ENCODE assay signal across 8 cellular contexts in the genomic region with DNA sequence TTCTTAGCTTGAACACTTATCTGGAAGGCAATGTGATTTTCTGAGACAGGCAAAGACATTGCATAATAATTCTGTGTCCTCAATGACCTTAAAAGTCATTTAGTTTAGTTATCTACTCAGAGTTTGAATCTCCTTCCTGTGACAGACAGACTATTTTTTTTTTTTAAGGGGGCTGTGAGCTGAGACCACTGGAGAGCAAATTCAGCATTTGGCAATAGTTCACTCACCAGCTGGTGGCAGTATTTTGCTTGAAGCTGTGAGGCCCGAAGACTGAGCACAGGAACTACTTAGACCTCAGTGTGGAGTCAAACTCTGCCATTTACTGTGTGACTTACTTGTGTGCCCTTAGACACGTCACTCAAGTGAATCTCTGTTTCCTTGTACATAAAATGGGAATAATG. TPM values are rescaled to one million over a fixed set of nuclear protein-coding genes. Genes with fewer than 3 reads are reported as not detected.
DNase-seq lines count a peak whose midpoint lies in the region; ATAC-seq and TF ChIP-seq lines count a peak whose summit lies in the region.

No MANE protein-coding gene starts in this region.

- H3K27ac Mint-ChIP-seq in HFFc6 (no peak overlapping the region), T-helper 17 cell (no peak overlapping the region)

- no peaks in the 10 kb centered on the region for H3K9me3 ChIP-seq in T-helper 17 cell (ENCODE audit: control insufficient read depth, low read length, poor library complexity, severe bottlenecking)

- H3K27me3 Mint-ChIP-seq in HFFc6 (ENCODE audit: insufficient read depth) (peaks cover 23% of the 10 kb centered on the region), T-helper 17 cell (peaks cover 60% of the 10 kb centered on the region)

- no peak overlapping the region for H3K4me3 Mint-ChIP-seq in HFFc6
- no peak overlapping the region for H3K4me3 Mint-ChIP-seq in T-helper 17 cell

- POLR2A ChIA-PET in GM10248 (lab: Yijun Ruan, JAX): interaction anchor here (0.6 to 1.0 kb wide), 2 partner anchors 9 to 66 kb away, joined by 3 to 4 read pairs; no protein-coding TSS in a partner anchor

- H3K4me1 Mint-ChIP-seq in HFFc6 (ENCODE audit: low read depth) (peaks cover 13% of the 10 kb centered on the region; the same call in 1 of the 2 replicates), T-helper 17 cell (peaks cover 2% of the 10 kb centered on the region)

- no peak for ATAC-seq in T-helper 17 cell

- no peaks in the 10 kb centered on the region for H3K36me3 Mint-ChIP-seq in HFFc6 (ENCODE audit: low read depth)
- peaks cover under 1% of the 10 kb centered on the region for H3K36me3 Mint-ChIP-seq in T-helper 17 cell (ENCODE audit: low read depth)

- H3K9me3 Mint-ChIP-seq in HFFc6: no peaks in the 10 kb centered on the region

- DNase-seq in GM10248 (ENCODE audit: extremely low spot score): no peak
- DNase-seq in HFFc6: peak; percentile 33
- DNase-seq in NCI-H526 (lab: John Stamatoyannopoulos, UW): peak; percentile 19 to 64
- DNase-seq in choroid plexus epithelial cell (ENCODE audit: low read depth): peak; percentile 70
- peak; percentile 71 for DNase-seq in medulla oblongata (ENCODE audit: extremely low spot score)
- no peak for DNase-seq in T-helper 17 cell
- DNase-seq in activated naive CD4-positive, alpha-beta T cell treated with Interleukin-2 at 50 U/mL for 16 hours: no peak
- DNase-seq in activated effector memory CD4-positive, alpha-beta T cell treated with anti-CD3 and anti-CD28 coated beads, Interleukin-2, amount 50 U/mL, for 16 hours: no peak

- H3K4me3 ChIP-seq in choroid plexus epithelial cell (ENCODE audit: low read depth, low read length): no peak overlapping the region

- TF ChIP-seq CTCF in GM10248 (IDR thresholded peaks at IDR 0.05; ENCODE audit: control extremely low read depth, extremely low read depth, low read depth, missing control alignments) (peak; percentile 29), HFFc6 (IDR thresholded peaks at IDR 0.05) (peak; percentile 70), choroid plexus epithelial cell (conservative IDR thresholded peaks at IDR 0.05; ENCODE audit: low read depth, low read length) (peak; percentile 78)

- CTCF ChIA-PET in GM10248 (lab: Yijun Ruan, JAX): interaction anchor here (1.2 to 3.9 kb wide), 5 partner anchors 9 to 225 kb away, joined by 3 to 15 read pairs (median 3); no protein-coding TSS in a partner anchor

RNA-seq across cellular contexts. Expression of gene CPE, which starts 22.9 kb away (rescaled TPM):
- total RNA-seq in HFFc6 (2021; fragmentation: NEBNext Ultra II Directional; extraction: Animal tissue kit (Norgen Biotek cat#: 25700)): under 1 TPM in 1 of 6 experiments, not detected in 5; 0.09 TPM
- total RNA-seq in T-helper 17 cell: not detected

RNA-seq across cellular contexts. Expression of gene MSMO1, which starts 28.4 kb away (rescaled TPM):
- total RNA-seq in HFFc6 (2021; fragmentation: NEBNext Ultra II Directional; extraction: Animal tissue kit (Norgen Biotek cat#: 25700)): 10 to 100 TPM; 23.8 to 27.9 (median 25.6) TPM
- 10 to 100 TPM; 12.1 to 15.2 TPM for total RNA-seq in T-helper 17 cell

Comparison
In these comparisons a context has a peak if more than half of its experiments do, and no peak if none do; other contexts are left out.
1. DNase-seq: peak in HFFc6 (single experiment), NCI-H526 (2 of 2), choroid plexus epithelial cell (single experiment) and medulla oblongata (single experiment); none in GM10248 (single experiment), T-helper 17 cell (0 of 3), activated naive CD4-positive, alpha-beta T cell treated with Interleukin-2 at 50 U/mL for 16 hours (single experiment) and activated effector memory CD4-positive, alpha-beta T cell treated with anti-CD3 and anti-CD28 coated beads, Interleukin-2, amount 50 U/mL, for 16 hours (single experiment).
2. Peak in every context shown above with its lines, with median percentiles within 50 percentile points of each other: CTCF ChIP-seq.